ENCODE assay signal across 8 cellular contexts in genomic region chr15:33201376-33202189, GRCh38. TPM values are rescaled to one million over a fixed set of nuclear protein-coding genes. Genes with fewer than 3 reads are reported as not detected.
DNase-seq lines count a peak whose midpoint lies in the region; ATAC-seq, FAIRE-seq and TF ChIP-seq lines count a peak whose summit lies in the region.

No MANE protein-coding gene starts in this region.

- H3K36me3 Mint-ChIP-seq in activated CD4-positive, alpha-beta memory T cell treated with anti-CD3 and anti-CD28 coated beads, Interleukin-2, amount 10 ng/mL, durations not matched to agents 7 days and 5 days (ENCODE audit: low read depth) = no peaks in the 10 kb centered on the region
- H3K36me3 Mint-ChIP-seq in natural killer cell treated with Interleukin-12 subunit alpha and Interleukin-12 subunit beta and Interleukin-15 and Interleukin-18, amount 100 ng/mL, for 72 hours = no peaks in the 10 kb centered on the region

- peaks cover 34% of the 10 kb centered on the region for H3K4me1 Mint-ChIP-seq in activated CD4-positive, alpha-beta memory T cell treated with anti-CD3 and anti-CD28 coated beads, Interleukin-2, amount 10 ng/mL, durations not matched to agents 7 days and 5 days
- H3K4me1 Mint-ChIP-seq in natural killer cell treated with Interleukin-12 subunit alpha and Interleukin-12 subunit beta and Interleukin-15 and Interleukin-18, amount 100 ng/mL, for 72 hours (ENCODE audit: low read depth in 2 of 2) = peaks cover 7 to 27% of the 10 kb centered on the region in 2 donors

- peak; percentile 33 for FAIRE-seq in endothelial cell of umbilical vein (lab: Jason Lieb, UNC)

- TF ChIP-seq CTCF in endothelial cell of umbilical vein (IDR thresholded peaks at IDR 0.05; ENCODE audit: extremely low read depth in 1 of 2, insufficient read depth in 1 of 2, low read depth in 1 of 2, low read length in 2 of 2) = no peak
- TF ChIP-seq CTCF in suprapubic skin (IDR thresholded peaks at IDR 0.05) = no peak

- intact Hi-C loops in endothelial cell of umbilical vein (cut with micrococcal nuclease) = no loop called here

- DNase-seq in SKM-1 treated with dmso at 0.1 percent for 144 hours (lab: John Stamatoyannopoulos, UW; ENCODE audit: unreplicated experiment) = peak; percentile 34
- no peak for DNase-seq in SKM-1 (lab: John Stamatoyannopoulos, UW; ENCODE audit: unreplicated experiment)
- peak; percentile 67 for DNase-seq in NCI-H2171 treated with DMSO at 0.1 percent for 48 hours (lab: John Stamatoyannopoulos, UW)
- peak; percentile 66 for DNase-seq in activated CD4-positive, alpha-beta memory T cell treated with anti-CD3 and anti-CD28 coated beads, Interleukin-2, amount 10 ng/mL, durations not matched to agents 7 days and 5 days
- peak; percentile 21 for DNase-seq in endothelial cell of umbilical vein (ENCODE audit: low read depth, low spot score)
- DNase-seq in natural killer cell treated with Interleukin-12 subunit alpha and Interleukin-12 subunit beta and Interleukin-15 and Interleukin-18, amount 100 ng/mL, for 72 hours (ENCODE audit: low spot score) = no peak
- no peak for DNase-seq in suprapubic skin (ENCODE audit: low spot score in 2 of 2)

- H3K4me2 ChIP-seq in endothelial cell of umbilical vein (ENCODE audit: insufficient read depth, low read length) = peak overlapping the region; percentile 29

- no peak overlapping the region for H3K27ac ChIP-seq in endothelial cell of umbilical vein (ENCODE audit: insufficient read depth, low read depth, low read length)
- no peak overlapping the region for H3K27ac ChIP-seq in suprapubic skin

- H3K27ac Mint-ChIP-seq in activated CD4-positive, alpha-beta memory T cell treated with anti-CD3 and anti-CD28 coated beads, Interleukin-2, amount 10 ng/mL, durations not matched to agents 7 days and 5 days = peak overlapping the region; percentile 60
- H3K27ac Mint-ChIP-seq in natural killer cell treated with Interleukin-12 subunit alpha and Interleukin-12 subunit beta and Interleukin-15 and Interleukin-18, amount 100 ng/mL, for 72 hours = peak overlapping the region; percentile 82 to 89

- no peaks in the 10 kb centered on the region for H3K9me1 ChIP-seq in endothelial cell of umbilical vein (replicated peaks; ENCODE audit: control insufficient read depth, extremely low read depth, insufficient read depth, low read length)

- CTCF ChIA-PET in activated CD4-positive, alpha-beta memory T cell treated with anti-CD3 and anti-CD28 coated beads, Interleukin-2, amount 10 ng/mL, durations not matched to agents 7 days and 5 days (lab: Charles Lee) = interaction anchor here (0.7 to 1.5 kb wide), 6 partner anchors 8 to 1010 kb away, joined by 3 to 5 read pairs (median 3); no protein-coding TSS in a partner anchor
- CTCF ChIA-PET in endothelial cell of umbilical vein (lab: Charles Lee) = interaction anchor here (0.8 to 2.6 kb wide), 5 partner anchors 8 to 91 kb away, joined by 3 to 7 read pairs (median 4); no protein-coding TSS in a partner anchor

- peak overlapping the region; percentile 24 for H2AFZ ChIP-seq in endothelial cell of umbilical vein (ENCODE audit: low read depth, low read length)

- no peak for TF ChIP-seq POLR2A in endothelial cell of umbilical vein (IDR thresholded peaks at IDR 0.05; ENCODE audit: low read depth, low read length)
- TF ChIP-seq POLR2A in suprapubic skin (IDR thresholded peaks at IDR 0.05) = no peak

- peaks cover 5 to 6% of the 10 kb centered on the region in 2 experiments for H3K27me3 ChIP-seq in endothelial cell of umbilical vein (ENCODE audit: control insufficient read depth in 2 of 2, insufficient read depth in 2 of 2, low read length in 2 of 2)
- no peaks in the 10 kb centered on the region for H3K27me3 ChIP-seq in suprapubic skin

- H3K4me1 ChIP-seq in endothelial cell of umbilical vein (ENCODE audit: control insufficient read depth, extremely low read depth, insufficient read depth, low read length) = peaks cover 4% of the 10 kb centered on the region
- H3K4me1 ChIP-seq in suprapubic skin = peaks cover 8% of the 10 kb centered on the region

- peaks cover 27% of the 10 kb centered on the region for H3K27me3 Mint-ChIP-seq in activated CD4-positive, alpha-beta memory T cell treated with anti-CD3 and anti-CD28 coated beads, Interleukin-2, amount 10 ng/mL, durations not matched to agents 7 days and 5 days
- H3K27me3 Mint-ChIP-seq in natural killer cell treated with Interleukin-12 subunit alpha and Interleukin-12 subunit beta and Interleukin-15 and Interleukin-18, amount 100 ng/mL, for 72 hours = peaks cover 0 to 5% of the 10 kb centered on the region in 2 donors

- no peak for TF ChIP-seq EP300 in suprapubic skin (IDR thresholded peaks at IDR 0.05)

- no peaks in the 10 kb centered on the region for H3K9me3 Mint-ChIP-seq in activated CD4-positive, alpha-beta memory T cell treated with anti-CD3 and anti-CD28 coated beads, Interleukin-2, amount 10 ng/mL, durations not matched to agents 7 days and 5 days
- no peaks in the 10 kb centered on the region for H3K9me3 Mint-ChIP-seq in natural killer cell treated with Interleukin-12 subunit alpha and Interleukin-12 subunit beta and Interleukin-15 and Interleukin-18, amount 100 ng/mL, for 72 hours

- no peaks in the 10 kb centered on the region for H3K9me3 ChIP-seq in endothelial cell of umbilical vein (replicated peaks; ENCODE audit: control insufficient read depth, insufficient read depth, low read length)
- H3K9me3 ChIP-seq in suprapubic skin = no peaks in the 10 kb centered on the region

- H3K4me3 Mint-ChIP-seq in activated CD4-positive, alpha-beta memory T cell treated with anti-CD3 and anti-CD28 coated beads, Interleukin-2, amount 10 ng/mL, durations not matched to agents 7 days and 5 days = peak overlapping the region; percentile 62
- H3K4me3 Mint-ChIP-seq in natural killer cell treated with Interleukin-12 subunit alpha and Interleukin-12 subunit beta and Interleukin-15 and Interleukin-18, amount 100 ng/mL, for 72 hours = peak overlapping the region; percentile 82

- BruUV-seq in endothelial cell of umbilical vein (replicated peaks; lab: Mats Ljungman, UMichigan) = no TSS peak

- H3K4me3 ChIP-seq in endothelial cell of umbilical vein (replicated peaks in 1 of 3; ENCODE audit: insufficient read depth in 1 of 3, low read depth in 1 of 3, low read length in 3 of 3) (no peak overlapping the region), suprapubic skin (peak overlapping the region; percentile 27)

- ATAC-seq in HG02884 (IDR thresholded peaks at IDR 0.05; ENCODE audit: unreplicated experiment) = peak; percentile 80
- peak; percentile 86 to 94 for ATAC-seq in natural killer cell treated with Interleukin-12 subunit alpha and Interleukin-12 subunit beta and Interleukin-15 and Interleukin-18, amount 100 ng/mL, for 72 hours

- no peaks in the 10 kb centered on the region for H4K20me1 ChIP-seq in endothelial cell of umbilical vein (replicated peaks; ENCODE audit: control insufficient read depth, extremely low read depth, insufficient read depth, low read length)

- WGBS in suprapubic skin = 25% methylated on average over 11 of the region's 11 CpGs

- H3K36me3 ChIP-seq in endothelial cell of umbilical vein (ENCODE audit: control insufficient read depth in 2 of 2, extremely low read depth in 1 of 2, insufficient read depth in 2 of 2, low read length in 2 of 2) (no peaks in the 10 kb centered on the region), suprapubic skin (no peaks in the 10 kb centered on the region)

- H3K79me2 ChIP-seq in endothelial cell of umbilical vein (ENCODE audit: control insufficient read depth, insufficient read depth, low read length) = no peaks in the 10 kb centered on the region

- POLR2A ChIA-PET in activated CD4-positive, alpha-beta memory T cell treated with anti-CD3 and anti-CD28 coated beads, Interleukin-2, amount 10 ng/mL, durations not matched to agents 7 days and 5 days (lab: Charles Lee) = interaction anchor here (0.9 kb wide), 1 partner anchor 14 kb away, joined by 4 read pairs; no protein-coding TSS in a partner anchor
- POLR2A ChIA-PET in endothelial cell of umbilical vein (lab: Charles Lee) = no interaction called here

- no peak overlapping the region for H3K9ac ChIP-seq in endothelial cell of umbilical vein (replicated peaks; ENCODE audit: extremely low read depth, insufficient read depth, low read length)

- dilution Hi-C loops in endothelial cell of umbilical vein (cut with MboI; ENCODE audit: extremely low pct_ligation_motif_present, low sequenced_read_pairs) = no loop called here

TF ChIP-seq in endothelial cell of umbilical vein, 7 proteins besides CTCF, POLR2A, EP300 and RAD21:
- TF ChIP-seq EZH2 (IDR thresholded peaks at IDR 0.05; ENCODE audit: borderline replicate concordance, low read depth, low read length, severe bottlenecking) (no peak), JUN (IDR thresholded peaks at IDR 0.05; ENCODE audit: borderline replicate concordance, insufficient read depth, insufficient read length, low read depth) (no peak), GATA2 (IDR thresholded peaks at IDR 0.05; ENCODE audit: insufficient read depth, insufficient read length, low read depth, low read length) (no peak), POLR2AphosphoS5 (IDR thresholded peaks at IDR 0.05; ENCODE audit: insufficient read depth, low read depth, low read length) (no peak), FOS (IDR thresholded peaks at IDR 0.05; ENCODE audit: borderline replicate concordance, insufficient read depth, low read length) (peak; percentile 34), MYC (IDR thresholded peaks at IDR 0.05; ENCODE audit: low read depth, low read length) (no peak)
- TF ChIP-seq, protein P1, sequence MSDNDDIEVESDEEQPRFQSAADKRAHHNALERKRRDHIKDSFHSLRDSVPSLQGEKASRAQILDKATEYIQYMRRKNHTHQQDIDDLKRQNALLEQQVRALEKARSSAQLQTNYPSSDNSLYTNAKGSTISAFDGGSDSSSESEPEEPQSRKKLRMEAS (IDR thresholded peaks at IDR 0.05; ENCODE audit: insufficient read depth, insufficient read length) = no peak

RNA-seq across cellular contexts. Expression of gene FMN1, which starts 7.1 kb away (rescaled TPM):
- total RNA-seq in activated CD4-positive, alpha-beta memory T cell treated with anti-CD3 and anti-CD28 coated beads, Interleukin-2, amount 10 ng/mL, durations not matched to agents 7 days and 5 days = under 1 TPM; 0.03 to 0.15 TPM
- total RNA-seq in endothelial cell of umbilical vein (0.29 and 0.39 TPM in 2 replicates), suprapubic skin (10 to 100 TPM; 19.8 to 47.3 (median 33.1) TPM)
- polyA plus RNA-seq in endothelial cell of umbilical vein = 0.01 and 0.02 TPM in 2 replicates
- 0.06 and 0.16 TPM in 2 replicates for polyA plus RNA-seq in endothelial cell of umbilical vein (2011; cell fraction: cytosol; rRNA removed)
- 0.21 and 0.22 TPM in 2 replicates for polyA plus RNA-seq in endothelial cell of umbilical vein (2011; cell fraction: nucleus; rRNA removed)
- 0.23 and 0.64 TPM in 2 replicates for polyA plus RNA-seq in endothelial cell of umbilical vein (2012)
- polyA minus RNA-seq in endothelial cell of umbilical vein = 0.11 and 0.15 TPM in 2 replicates
- polyA minus RNA-seq in endothelial cell of umbilical vein (2011; cell fraction: cytosol; rRNA and poly(A)+ RNA removed) = 0.31 TPM
- polyA minus RNA-seq in endothelial cell of umbilical vein (2011; cell fraction: nucleus; rRNA and poly(A)+ RNA removed) = 0.63 and 1.8 TPM in 2 replicates
- 1 to 10 TPM in 1 of 2 donors, under 1 TPM in 1; 0.55 to 2.6 TPM for total RNA-seq in natural killer cell treated with Interleukin-12 subunit alpha and Interleukin-12 subunit beta and Interleukin-15 and Interleukin-18, amount 100 ng/mL, for 72 hours

Comparison
In these comparisons a context has a peak if more than half of its experiments do, and no peak if none do; other contexts are left out.
1. DNase-seq: peak in SKM-1 treated with dmso at 0.1 percent for 144 hours (single experiment), NCI-H2171 treated with DMSO at 0.1 percent for 48 hours (single experiment), activated CD4-positive, alpha-beta memory T cell treated with anti-CD3 and anti-CD28 coated beads, Interleukin-2, amount 10 ng/mL, durations not matched to agents 7 days and 5 days (single experiment) and endothelial cell of umbilical vein (single experiment); none in SKM-1 (single experiment), natural killer cell treated with Interleukin-12 subunit alpha and Interleukin-12 subunit beta and Interleukin-15 and Interleukin-18, amount 100 ng/mL, for 72 hours (single experiment) and suprapubic skin (0 of 2).
2. RNA of gene FMN1, which starts 7.1 kb away (total RNA-seq): 19.8 to 47.3 TPM in suprapubic skin; 0.55 to 2.6 TPM in natural killer cell treated with Interleukin-12 subunit alpha and Interleukin-12 subunit beta and Interleukin-15 and Interleukin-18, amount 100 ng/mL, for 72 hours, 0.29 to 0.39 TPM in endothelial cell of umbilical vein and 0.03 to 0.15 TPM in activated CD4-positive, alpha-beta memory T cell treated with anti-CD3 and anti-CD28 coated beads, Interleukin-2, amount 10 ng/mL, durations not matched to agents 7 days and 5 days; every median in the first group is over 4 times any median in the second.